ENCODE assay signal across 23 cellular contexts in genomic region chr1:235280467-235280866, GRCh38. TPM values are rescaled to one million over a fixed set of nuclear protein-coding genes. Genes with fewer than 3 reads are reported as not detected.
DNase-seq lines count a peak whose midpoint lies in the region; ATAC-seq, FAIRE-seq and TF ChIP-seq lines count a peak whose summit lies in the region.
"Had no signal": no experiment of that assay in that cellular context is flagged by ENCODE, and none has a peak within 500 bp of the region (broad histone marks: within the 10 kb centered on the region; RNA-seq: fewer than 3 reads in every experiment).

No MANE protein-coding gene starts in this region.

- H3K4me3 Mint-ChIP-seq in activated naive CD8-positive, alpha-beta T cell = no peak overlapping the region
- no peak overlapping the region for H3K4me3 Mint-ChIP-seq in activated naive CD8-positive, alpha-beta T cell treated with anti-CD3 and anti-CD28 coated beads, Interleukin-2, amount 50 U/mL, for 24 hours
- no peak overlapping the region for H3K4me3 Mint-ChIP-seq in endodermal cell
- H3K4me3 Mint-ChIP-seq: CD14-positive monocyte had no signal

- H3K9me3 Mint-ChIP-seq in activated naive CD8-positive, alpha-beta T cell (ENCODE audit: low read depth) = no peaks in the 10 kb centered on the region
- H3K9me3 Mint-ChIP-seq in activated naive CD8-positive, alpha-beta T cell treated with anti-CD3 and anti-CD28 coated beads, Interleukin-2, amount 50 U/mL, for 24 hours = peaks cover 3% of the 10 kb centered on the region
- no peaks in the 10 kb centered on the region for H3K9me3 Mint-ChIP-seq in endodermal cell

- H3K36me3 ChIP-seq in HEK293 (ENCODE audit: control insufficient read depth in 2 of 2, insufficient read depth in 1 of 2, low read length in 2 of 2) (no peaks in the 10 kb centered on the region; a peak in 1 of 3 replicates), endodermal cell (ENCODE audit: control insufficient read depth, insufficient read depth, low read length) (no peaks in the 10 kb centered on the region), pancreas (no peaks in the 10 kb centered on the region)

- no peaks in the 10 kb centered on the region for H3K27me3 ChIP-seq in endodermal cell (ENCODE audit: control insufficient read depth, insufficient read depth, low read length, poor library complexity, severe bottlenecking)
- H3K27me3 ChIP-seq in pancreas = no peaks in the 10 kb centered on the region

- 94 to 95% methylated on average over 14 to 15 of the region's 15 CpGs for WGBS in endodermal cell (ENCODE audit: insufficient coverage in 1 of 2, insufficient read length in 1 of 2), 2 experiments
- WGBS in pancreas, 2 donors = 96% methylated on average over 15 of the region's 15 CpGs

- H3K9me3 ChIP-seq in HEK293 (ENCODE audit: control insufficient read depth, insufficient read depth, low read depth, low read length) (no peaks in the 10 kb centered on the region), endodermal cell (ENCODE audit: control insufficient read depth, low read length) (no peaks in the 10 kb centered on the region), pancreas (no peaks in the 10 kb centered on the region)

- no peak overlapping the region for H3K27ac ChIP-seq in HEK293 (ENCODE audit: extremely low read depth, low read depth, low read length)
- no peak overlapping the region for H3K27ac ChIP-seq in endodermal cell (ENCODE audit: low read depth, low read length)
- peak overlapping the region; percentile 35 to 84 (median 52) for H3K27ac ChIP-seq in pancreas
- H3K27ac ChIP-seq: HL-60 had no signal

- H3K9ac ChIP-seq in endodermal cell (ENCODE audit: extremely low read depth, low read length, poor library complexity, severe bottlenecking) = no peak overlapping the region

- ATAC-seq in activated naive CD8-positive, alpha-beta T cell treated with anti-CD3 and anti-CD28 coated beads, Interleukin-2, amount 50 U/mL, for 24 hours = no peak
- ATAC-seq in pancreas = no peak
- no peak for ATAC-seq in GM21367 (IDR thresholded peaks at IDR 0.05; ENCODE audit: unreplicated experiment)
- ATAC-seq: PC-3 had no signal

- no peak overlapping the region for H3K4me3 ChIP-seq in HEK293 (ENCODE audit: low read depth, low read length)
- no peak overlapping the region for H3K4me3 ChIP-seq in endodermal cell (ENCODE audit: low read length)
- no peak overlapping the region for H3K4me3 ChIP-seq in pancreas

- peaks cover 6% of the 10 kb centered on the region for H3K36me3 Mint-ChIP-seq in activated naive CD8-positive, alpha-beta T cell
- peaks cover 7% of the 10 kb centered on the region for H3K36me3 Mint-ChIP-seq in activated naive CD8-positive, alpha-beta T cell treated with anti-CD3 and anti-CD28 coated beads, Interleukin-2, amount 50 U/mL, for 24 hours (ENCODE audit: low read depth)
- H3K36me3 Mint-ChIP-seq in endodermal cell (ENCODE audit: low read depth) = peaks cover 3% of the 10 kb centered on the region

- H3K4me1 ChIP-seq in HEK293 (ENCODE audit: control insufficient read depth, insufficient read depth, low read length) (peaks cover 27% of the 10 kb centered on the region), endodermal cell (ENCODE audit: control insufficient read depth, insufficient read depth, low read length) (peaks cover 10% of the 10 kb centered on the region), pancreas (peaks cover 21 to 39% (median 35%) of the 10 kb centered on the region in 3 donors)

- CTCF ChIA-PET in HEK293 (lab: Yijun Ruan, JAX) = interaction anchor here (0.6 kb wide), 3 partner anchors 31 to 137 kb away, joined by 3 to 4 read pairs (median 3); no protein-coding TSS in a partner anchor

- peak overlapping the region; percentile 16 for H3K27ac Mint-ChIP-seq in activated naive CD8-positive, alpha-beta T cell
- no peak overlapping the region for H3K27ac Mint-ChIP-seq in activated naive CD8-positive, alpha-beta T cell treated with anti-CD3 and anti-CD28 coated beads, Interleukin-2, amount 50 U/mL, for 24 hours
- H3K27ac Mint-ChIP-seq in endodermal cell = peak overlapping the region; percentile 52

- H3K27me3 Mint-ChIP-seq in activated naive CD8-positive, alpha-beta T cell = no peaks in the 10 kb centered on the region
- no peaks in the 10 kb centered on the region for H3K27me3 Mint-ChIP-seq in activated naive CD8-positive, alpha-beta T cell treated with anti-CD3 and anti-CD28 coated beads, Interleukin-2, amount 50 U/mL, for 24 hours
- no peaks in the 10 kb centered on the region for H3K27me3 Mint-ChIP-seq in endodermal cell (ENCODE audit: insufficient read depth)

- no peak for DNase-seq in activated naive CD8-positive, alpha-beta T cell treated with anti-CD3 and anti-CD28 coated beads, Interleukin-2, amount 50 U/mL, for 24 hours
- DNase-seq in endodermal cell (no peak), pancreas (peak in 2 of 6 donors; percentile 56 to 64), HCEC 1CT (no peak), amniotic stem cell (lab: John Stamatoyannopoulos, UW) (no peak)
- DNase-seq: 8988T, COR-L47, GF-D8, IMR-90, Karpas-422, NCI-H1048, NCI-H1436 treated with DMSO at 0.1 percent for 48 hours, NCI-H2029, NCI-H2171, NCI-H526, PC-3, RPMI8226, SIG-M5 had no signal

- POLR2A ChIA-PET in HEK293 (lab: Yijun Ruan, JAX) = no interaction called here

- intact Hi-C loops in pancreas (cut with DNase I) = no loop called here

- peaks cover 67% of the 10 kb centered on the region for H3K4me1 Mint-ChIP-seq in activated naive CD8-positive, alpha-beta T cell (ENCODE audit: low read depth)
- peaks cover 58% of the 10 kb centered on the region for H3K4me1 Mint-ChIP-seq in activated naive CD8-positive, alpha-beta T cell treated with anti-CD3 and anti-CD28 coated beads, Interleukin-2, amount 50 U/mL, for 24 hours
- H3K4me1 Mint-ChIP-seq in endodermal cell = peaks cover 47% of the 10 kb centered on the region

- no peak for TF ChIP-seq CTCF in HEK293 (tag by site-specific recombination; IDR thresholded peaks at IDR 0.05)
- no peak for TF ChIP-seq CTCF in endodermal cell (conservative IDR thresholded peaks at IDR 0.05)
- TF ChIP-seq CTCF in pancreas (IDR thresholded peaks at IDR 0.05) = no peak

- FAIRE-seq in pancreas (lab: Jason Lieb, UNC) = no peak

TF ChIP-seq in HEK293, 187 proteins besides CTCF, POLR2A, EP300 and RAD21:
- TF ChIP-seq MZF1 (tag by site-specific recombination; IDR thresholded peaks at IDR 0.05; ENCODE audit: borderline replicate concordance) = 0 out of 2 replicates have a peak, but pooled peaks have one; percentile 22
- TF ChIP-seq, protein P1, sequence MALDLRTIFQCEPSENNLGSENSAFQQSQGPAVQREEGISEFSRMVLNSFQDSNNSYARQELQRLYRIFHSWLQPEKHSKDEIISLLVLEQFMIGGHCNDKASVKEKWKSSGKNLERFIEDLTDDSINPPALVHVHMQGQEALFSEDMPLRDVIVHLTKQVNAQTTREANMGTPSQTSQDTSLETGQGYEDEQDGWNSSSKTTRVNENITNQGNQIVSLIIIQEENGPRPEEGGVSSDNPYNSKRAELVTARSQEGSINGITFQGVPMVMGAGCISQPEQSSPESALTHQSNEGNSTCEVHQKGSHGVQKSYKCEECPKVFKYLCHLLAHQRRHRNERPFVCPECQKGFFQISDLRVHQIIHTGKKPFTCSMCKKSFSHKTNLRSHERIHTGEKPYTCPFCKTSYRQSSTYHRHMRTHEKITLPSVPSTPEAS (tag by site-specific recombination; IDR thresholded peaks at IDR 0.05) = no peak
- peak; percentile 35; the same call in 1 of the 2 replicates for TF ChIP-seq KLF1 (tag by site-specific recombination; IDR thresholded peaks at IDR 0.05)
- no peak for TF ChIP-seq ZNF221 (tag by site-specific recombination; IDR thresholded peaks at IDR 0.05; ENCODE audit: borderline replicate concordance)
- TF ChIP-seq HIC1 (tag by site-specific recombination; IDR thresholded peaks at IDR 0.05) = 0 out of 2 replicates have a peak, but pooled peaks have one; percentile 20
- peak; percentile 76; the same call in 1 of the 2 replicates for TF ChIP-seq ZNF202 (tag by site-specific recombination; IDR thresholded peaks at IDR 0.05; ENCODE audit: borderline replicate concordance)
- no peak for TF ChIP-seq FEZF1 (tag by site-specific recombination; IDR thresholded peaks at IDR 0.05)
- TF ChIP-seq TCF7L2 (IDR thresholded peaks at IDR 0.05; ENCODE audit: borderline replicate concordance, low read depth, low read length) = no peak

RNA-seq across cellular contexts. Expression of gene ARID4B, which starts 47.5 kb away (rescaled TPM):
- 10 to 100 TPM; 40.6 to 43.1 TPM for total RNA-seq in endodermal cell
- polyA plus RNA-seq in endodermal cell (2013, experiment 1 of 2) = 36.7 TPM
- 36.7 TPM for polyA plus RNA-seq in endodermal cell (2013, experiment 2 of 2)
- total RNA-seq in pancreas = 10 to 100 TPM; 14.7 to 26.6 (median 19.2) TPM
- 10 to 100 TPM; 12.5 to 14.8 TPM for polyA plus RNA-seq in pancreas

RNA-seq across cellular contexts. Expression of gene GGPS1, which starts 47.9 kb away (rescaled TPM):
- total RNA-seq in endodermal cell (10 to 100 TPM; 56.3 to 64.6 TPM), pancreas (10 to 100 TPM in 5 of 6 donors, 1 to 10 TPM in 1; 8.9 to 16.7 (median 12.5) TPM)
- polyA plus RNA-seq in endodermal cell (2013, experiment 1 of 2) = 46.3 TPM
- polyA plus RNA-seq in endodermal cell (2013, experiment 2 of 2) = 40.2 TPM
- polyA plus RNA-seq in pancreas = 10 to 100 TPM in 1 of 2 donors, 1 to 10 TPM in 1; 9.7 to 13.9 TPM

Comparison
In these comparisons a context has a peak if more than half of its experiments do, and no peak if none do; other contexts are left out.
1. H3K27ac ChIP-seq: peak in pancreas (4 of 4); none in HEK293 (single experiment) and endodermal cell (single experiment).